ENCODE assay signal across 21 cellular contexts in genomic region chr1:110535985-110536384, GRCh38. TPM values are rescaled to one million over a fixed set of nuclear protein-coding genes. Genes with fewer than 3 reads are reported as not detected.
DNase-seq lines count a peak whose midpoint lies in the region; ATAC-seq and TF ChIP-seq lines count a peak whose summit lies in the region.
"Had no signal": no experiment of that assay in that cellular context is flagged by ENCODE, and none has a peak within 500 bp of the region (broad histone marks: within the 10 kb centered on the region; RNA-seq: fewer than 3 reads in every experiment).

No MANE protein-coding gene starts in this region.

- no peaks in the 10 kb centered on the region for H3K9me3 ChIP-seq in breast epithelium

- TF ChIP-seq CTCF in LNCaP clone FGC (IDR thresholded peaks at IDR 0.05; ENCODE audit: control insufficient read depth, extremely low read depth, insufficient read depth) = no peak
- TF ChIP-seq CTCF in brain (conservative IDR thresholded peaks at IDR 0.05) = no peak
- no peak for TF ChIP-seq CTCF in breast epithelium (IDR thresholded peaks at IDR 0.05)

- no peak overlapping the region for H3K27ac ChIP-seq in breast epithelium
- H3K27ac ChIP-seq: C4-2B had no signal

- H3K4me3 Mint-ChIP-seq in brain = no peak overlapping the region
- H3K4me3 Mint-ChIP-seq: GM23338 had no signal

- peak overlapping the region in 4 of 5 experiments; percentile 22 to 52 (median 38) for H3K27ac Mint-ChIP-seq in brain
- H3K27ac Mint-ChIP-seq: GM23338 had no signal

- ATAC-seq in GM21576 (IDR thresholded peaks at IDR 0.05; ENCODE audit: unreplicated experiment) = no peak
- ATAC-seq: GM23338 had no signal

- peak; percentile 80 for DNase-seq in NCI-H510A treated with DMSO at 0.1 percent for 48 hours (lab: John Stamatoyannopoulos, UW)
- no peak for DNase-seq in NCI-H510A (lab: John Stamatoyannopoulos, UW)
- peak; percentile 13 for DNase-seq in LNCaP clone FGC (ENCODE audit: low read depth)
- no peak for DNase-seq in breast epithelium (ENCODE audit: low spot score in 2 of 2)
- DNase-seq in T-helper 2 cell = no peak
- DNase-seq: COR-L47, DMS79 treated with DMSO at 0.1 percent for 48 hours, KBM-7, NCI-H1048, NCI-H187, NCI-H226, NCI-H69, OCI-M1, RPMI8226, SIG-M5 had no signal

- no peaks in the 10 kb centered on the region for H3K9me3 Mint-ChIP-seq in brain
- H3K9me3 Mint-ChIP-seq: GM23338 had no signal

- H3K36me3 Mint-ChIP-seq in brain = no peaks in the 10 kb centered on the region

- H3K4me1 ChIP-seq in breast epithelium = no peaks in the 10 kb centered on the region

- peaks cover 9% of the 10 kb centered on the region for H3K27me3 Mint-ChIP-seq in brain

- TF ChIP-seq POLR2A in breast epithelium (IDR thresholded peaks at IDR 0.05) = no peak

- H3K27me3 ChIP-seq in breast epithelium = peaks cover 0 to 20% of the 10 kb centered on the region in 2 donors

- intact Hi-C loops in breast epithelium (cut with DNase I; ENCODE audit: low total_unique reads) = no loop called here

- H3K36me3 ChIP-seq in breast epithelium = no peaks in the 10 kb centered on the region

- H3K4me3 ChIP-seq in LNCaP clone FGC (ENCODE audit: low read depth, low read length) (no peak overlapping the region), breast epithelium (no peak overlapping the region)
- H3K4me3 ChIP-seq: GM23338 had no signal

- peaks cover 36% of the 10 kb centered on the region for H3K4me1 Mint-ChIP-seq in brain
- H3K4me1 Mint-ChIP-seq: GM23338 had no signal

RNA-seq across cellular contexts. Expression of gene KCNA10, which starts 17.0 kb away (rescaled TPM):
- polyA plus RNA-seq in brain (ENCODE audit: insufficient read depth, low read depth, low replicate concordance) = not detected
- total RNA-seq in breast epithelium = not detected
- total RNA-seq: GM23338; MCF 10A; T-helper 2 cell treated with Interferon-gamma antibody and Interleukin-4, amounts not matched to agents 100 ng/mL and 5 ng/mL, for 36 hours had no signal
- polyA plus RNA-seq: GM23338 had no signal

Comparison
In these comparisons a context has a peak if more than half of its experiments do, and no peak if none do; other contexts are left out.
1. DNase-seq: peak in NCI-H510A treated with DMSO at 0.1 percent for 48 hours (single experiment) and LNCaP clone FGC (single experiment); none in NCI-H510A (single experiment), breast epithelium (0 of 2) and T-helper 2 cell (0 of 5).